8 cellular contexts compared by ENCODE assay signal in the genomic region with DNA sequence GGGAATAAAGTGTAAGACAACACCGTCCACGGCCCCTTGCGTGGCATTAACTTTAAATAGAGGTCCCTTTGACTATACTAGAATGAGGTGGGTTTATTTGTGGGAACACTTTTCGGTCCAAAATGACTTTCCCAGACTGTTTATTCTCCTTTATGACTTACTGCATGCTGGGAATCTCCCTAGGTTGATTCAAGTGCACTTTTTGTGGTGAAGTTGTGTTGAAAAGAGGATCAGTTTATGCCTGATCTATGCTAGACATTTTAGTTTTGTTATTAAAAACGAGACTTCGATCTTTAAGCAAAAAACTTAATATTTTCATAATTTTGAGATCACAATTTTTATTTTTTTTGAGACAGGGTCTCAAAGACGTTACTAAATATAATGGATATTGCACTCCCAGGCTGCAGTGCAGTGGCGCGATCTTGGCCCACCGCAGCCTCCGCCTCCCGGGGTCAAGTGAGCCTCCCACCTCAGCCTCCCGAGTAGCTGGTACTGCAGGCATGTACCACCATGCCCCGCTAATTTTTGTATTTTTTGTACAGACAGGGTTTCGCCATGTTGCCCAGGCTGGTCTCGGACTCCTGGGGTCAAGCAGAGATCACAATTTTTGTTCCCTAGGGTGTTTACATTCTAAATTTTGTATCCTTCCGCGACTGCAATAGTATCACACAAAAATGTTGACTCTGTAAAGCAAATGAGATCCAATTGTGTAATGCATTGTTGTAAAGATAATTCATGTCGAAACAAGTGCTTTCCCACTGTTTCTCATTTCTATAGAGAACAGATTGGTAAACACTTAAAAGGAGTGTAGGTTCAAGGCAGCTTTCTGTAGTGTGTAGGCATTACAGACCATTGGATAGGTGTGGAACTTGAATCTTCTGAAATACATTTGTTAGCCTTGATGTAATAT. TPM values are rescaled to one million over a fixed set of nuclear protein-coding genes. Genes with fewer than 3 reads are reported as not detected.
DNase-seq lines count a peak whose midpoint lies in the region; ATAC-seq and TF ChIP-seq lines count a peak whose summit lies in the region.

No MANE protein-coding gene starts in this region.

- peaks cover 65% of the 10 kb centered on the region for H3K4me1 Mint-ChIP-seq in activated T-cell treated with anti-CD3 and anti-CD28 coated beads, Interleukin-2, amount 50 U/mL, for 72 hours (ENCODE audit: low read depth)
- H3K4me1 Mint-ChIP-seq in activated naive CD8-positive, alpha-beta T cell (ENCODE audit: low read depth), result peaks cover 61% of the 10 kb centered on the region

- peak overlapping the region; percentile 96 to 97 (median 96) for H3K27ac ChIP-seq in thyroid gland

- peaks cover 35 to 43% of the 10 kb centered on the region in 2 donors for H3K4me1 ChIP-seq in thyroid gland

- TF ChIP-seq CTCF in kidney epithelial cell (IDR thresholded peaks at IDR 0.05; ENCODE audit: insufficient read depth, low read length, poor library complexity, severe bottlenecking) (no peak), thyroid gland (IDR thresholded peaks at IDR 0.05) (no peak), omental fat pad (IDR thresholded peaks at IDR 0.05) (no peak)

- peak; percentile 7 to 38 for ATAC-seq in activated T-cell treated with anti-CD3 and anti-CD28 coated beads, Interleukin-2, amount 50 U/mL, for 72 hours (replicated peaks in 1 of 2)
- ATAC-seq in omental fat pad (ENCODE audit: low FRiP score) (no peak), HG03354 (IDR thresholded peaks at IDR 0.05; ENCODE audit: poor library complexity, severe bottlenecking, unreplicated experiment) (no peak)

- WGBS in thyroid gland, 2 donors, result 55 to 57% methylated on average over 19 of the region's 19 CpGs

- TF ChIP-seq POLR2A in thyroid gland (IDR thresholded peaks at IDR 0.05), result no peak

- peak overlapping the region; percentile 94 to 99 for H3K4me3 Mint-ChIP-seq in activated T-cell treated with anti-CD3 and anti-CD28 coated beads, Interleukin-2, amount 50 U/mL, for 72 hours
- H3K4me3 Mint-ChIP-seq in activated naive CD8-positive, alpha-beta T cell, result peak overlapping the region; percentile 98

- H3K27me3 Mint-ChIP-seq in activated T-cell treated with anti-CD3 and anti-CD28 coated beads, Interleukin-2, amount 50 U/mL, for 72 hours (ENCODE audit: low read depth), result no peaks in the 10 kb centered on the region
- H3K27me3 Mint-ChIP-seq in activated naive CD8-positive, alpha-beta T cell, result no peaks in the 10 kb centered on the region

- H3K27ac Mint-ChIP-seq in activated T-cell treated with anti-CD3 and anti-CD28 coated beads, Interleukin-2, amount 50 U/mL, for 72 hours, result peak overlapping the region; percentile 99
- peak overlapping the region; percentile 98 for H3K27ac Mint-ChIP-seq in activated naive CD8-positive, alpha-beta T cell

- intact Hi-C loops in thyroid gland (cut with DNase I), result no loop called here

- H3K9me3 ChIP-seq in thyroid gland, result no peaks in the 10 kb centered on the region

- H3K9me3 Mint-ChIP-seq in activated T-cell treated with anti-CD3 and anti-CD28 coated beads, Interleukin-2, amount 50 U/mL, for 72 hours, result no peaks in the 10 kb centered on the region
- no peaks in the 10 kb centered on the region for H3K9me3 Mint-ChIP-seq in activated naive CD8-positive, alpha-beta T cell (ENCODE audit: low read depth)

- peak; percentile 20 to 31 for DNase-seq in activated T-cell treated with anti-CD3 and anti-CD28 coated beads, Interleukin-2, amount 50 U/mL, for 72 hours
- DNase-seq in activated T-cell treated with anti-CD3 and anti-CD28 coated beads for 4 hours (no peak), kidney epithelial cell (ENCODE audit: low read depth) (no peak), thyroid gland (no peak), NCI-H1048 (lab: John Stamatoyannopoulos, UW) (no peak), omental fat pad (ENCODE audit: low spot score) (no peak)

- H3K27me3 ChIP-seq in kidney epithelial cell (ENCODE audit: control insufficient read depth, insufficient read depth, low read length) (no peaks in the 10 kb centered on the region), thyroid gland (no peaks in the 10 kb centered on the region)

- no peaks in the 10 kb centered on the region for H3K36me3 ChIP-seq in kidney epithelial cell (ENCODE audit: control insufficient read depth, insufficient read depth, low read length)
- no peaks in the 10 kb centered on the region for H3K36me3 ChIP-seq in thyroid gland

- H3K36me3 Mint-ChIP-seq in activated T-cell treated with anti-CD3 and anti-CD28 coated beads, Interleukin-2, amount 50 U/mL, for 72 hours (ENCODE audit: insufficient read depth in 2 of 2), result peaks cover 18 to 39% of the 10 kb centered on the region in 2 donors
- peaks cover 4% of the 10 kb centered on the region for H3K36me3 Mint-ChIP-seq in activated naive CD8-positive, alpha-beta T cell

- H3K4me3 ChIP-seq in kidney epithelial cell (ENCODE audit: low read depth, low read length) (peak overlapping the region; percentile 98), thyroid gland (replicated peaks in 1 of 3) (peak overlapping the region in 2 of 3 donors; percentile 94 to 96)

RNA-seq across cellular contexts. Expression of a gene that starts 1.6 kb away (rescaled TPM):
- total RNA-seq in activated T-cell treated with anti-CD3 and anti-CD28 coated beads, Interleukin-2, amount 50 U/mL, for 72 hours, result 100 to 1,000 TPM; 292 to 349 TPM
- total RNA-seq in kidney epithelial cell (292 and 327 TPM in 2 replicates), thyroid gland (100 to 1,000 TPM; 228 to 244 (median 240) TPM), omental fat pad (100 to 1,000 TPM; 186 to 260 (median 205) TPM)

RNA-seq across cellular contexts. Expression of a gene that starts 52.7 kb away (rescaled TPM):
- not detected for total RNA-seq in activated T-cell treated with anti-CD3 and anti-CD28 coated beads, Interleukin-2, amount 50 U/mL, for 72 hours
- not detected in 2 replicates for total RNA-seq in kidney epithelial cell
- total RNA-seq in thyroid gland, result not detected
- total RNA-seq in omental fat pad, result 1 to 10 TPM in 1 of 4 donors, under 1 TPM in 1, not detected in 2; 0.74 to 2.4 TPM

Comparison
In these comparisons a context has a peak if more than half of its experiments do, and no peak if none do; other contexts are left out.
1. DNase-seq: peak in activated T-cell treated with anti-CD3 and anti-CD28 coated beads, Interleukin-2, amount 50 U/mL, for 72 hours (2 of 2); none in activated T-cell treated with anti-CD3 and anti-CD28 coated beads for 4 hours (single experiment), kidney epithelial cell (single experiment), thyroid gland (0 of 2), NCI-H1048 (single experiment) and omental fat pad (single experiment).
2. ATAC-seq: peak in activated T-cell treated with anti-CD3 and anti-CD28 coated beads, Interleukin-2, amount 50 U/mL, for 72 hours (2 of 2); none in omental fat pad (single experiment) and HG03354 (single experiment).